21 cellular contexts compared by ENCODE assay signal in the genomic region with DNA sequence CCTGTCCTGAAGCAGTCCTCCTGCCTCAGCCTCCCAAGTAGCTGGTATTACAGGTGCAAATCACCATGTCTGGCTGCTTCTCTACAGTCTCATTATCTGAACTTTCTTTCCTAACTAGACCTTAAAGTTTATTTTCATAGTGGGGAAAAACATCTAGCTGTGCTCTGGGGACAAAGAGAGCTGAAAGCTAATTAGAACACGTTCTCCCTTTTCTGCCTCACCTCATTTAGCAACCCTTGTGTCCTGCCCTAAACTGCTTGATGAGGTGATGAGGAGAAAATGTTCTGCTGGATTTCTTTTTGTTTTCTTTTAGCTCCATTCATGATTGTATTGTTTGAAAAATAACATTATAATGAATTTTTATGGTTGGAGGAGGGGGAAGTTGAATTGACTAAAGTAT.
"Had no signal": no experiment of that assay in that cellular context is flagged by ENCODE, and none has a peak within 500 bp of the region (broad histone marks: within the 10 kb centered on the region; RNA-seq: fewer than 3 reads in every experiment).

No MANE protein-coding gene starts in this region.

- H3K9me3 Mint-ChIP-seq: activated naive CD4-positive, alpha-beta T cell treated with anti-CD3 and anti-CD28 coated beads, Interleukin-2, amount 10 ng/mL, durations not matched to agents 7 days and 5 days; activated T-cell treated with anti-CD3 and anti-CD28 coated beads, Interleukin-2, amount 50 U/mL, for 72 hours; activated T-helper 2 cell treated with anti-CD3 and anti-CD28 coated beads, Interferon-gamma antibody, Interleukin-2, Interleukin-4, amounts not matched to agents 10 μg/mL and 5 μg/mL and 100 μg/mL, durations not matched to agents 14 hours and 24 hours and 36 hours; T-helper 1 cell treated with Interleukin-12 subunit alpha and Interleukin-12 subunit beta and Interleukin-4 antibody, amounts not matched to agents 30 μg/mL and 1 μg/mL, for 36 hours had no signal

- H3K36me3 Mint-ChIP-seq: activated naive CD4-positive, alpha-beta T cell treated with anti-CD3 and anti-CD28 coated beads, Interleukin-2, amount 10 ng/mL, durations not matched to agents 7 days and 5 days; activated naive CD8-positive, alpha-beta T cell treated with anti-CD3 and anti-CD28 coated beads for 36 hours had no signal

- ATAC-seq: activated CD4-positive, CD25-positive, alpha-beta regulatory T cell treated with anti-CD3 and anti-CD28 coated beads, Interleukin-2, amount 50 U/mL, for 24 hours; activated CD8-positive, alpha-beta T cell treated with anti-CD3 and anti-CD28 coated beads for 36 hours; activated T-cell treated with anti-CD3 and anti-CD28 coated beads, Interleukin-2, amount 50 U/mL, for 72 hours had no signal

- H3K4me1 Mint-ChIP-seq: activated naive CD4-positive, alpha-beta T cell treated with anti-CD3 and anti-CD28 coated beads, Interleukin-2, amount 10 ng/mL, durations not matched to agents 7 days and 5 days; activated naive CD8-positive, alpha-beta T cell treated with anti-CD3 and anti-CD28 coated beads for 36 hours had no signal

- H3K4me3 ChIP-seq: breast epithelium, MG63, PC-9 had no signal

- H3K4me3 Mint-ChIP-seq: activated CD8-positive, alpha-beta T cell treated with anti-CD3 and anti-CD28 coated beads for 36 hours; activated naive CD4-positive, alpha-beta T cell treated with anti-CD3 and anti-CD28 coated beads, Interleukin-2, amount 10 ng/mL, durations not matched to agents 7 days and 5 days; activated naive CD8-positive, alpha-beta T cell treated with anti-CD3 and anti-CD28 coated beads for 36 hours; activated T-cell treated with anti-CD3 and anti-CD28 coated beads, Interleukin-2, amount 50 U/mL, for 72 hours; T-helper 1 cell treated with Interleukin-12 subunit alpha and Interleukin-12 subunit beta and Interleukin-4 antibody, amounts not matched to agents 30 μg/mL and 1 μg/mL, for 36 hours had no signal

- H3K9me3 ChIP-seq: breast epithelium had no signal

- H3K27me3 ChIP-seq: breast epithelium, MG63 had no signal

- H3K27ac Mint-ChIP-seq: activated CD8-positive, alpha-beta T cell treated with anti-CD3 and anti-CD28 coated beads for 36 hours; activated naive CD4-positive, alpha-beta T cell treated with anti-CD3 and anti-CD28 coated beads, Interleukin-2, amount 10 ng/mL, durations not matched to agents 7 days and 5 days; activated naive CD8-positive, alpha-beta T cell treated with anti-CD3 and anti-CD28 coated beads for 36 hours; activated T-cell treated with anti-CD3 and anti-CD28 coated beads, Interleukin-2, amount 50 U/mL, for 72 hours; activated T-helper 2 cell treated with anti-CD3 and anti-CD28 coated beads, Interferon-gamma antibody, Interleukin-2, Interleukin-4, amounts not matched to agents 10 μg/mL and 5 μg/mL and 100 μg/mL, durations not matched to agents 14 hours and 24 hours and 36 hours; T-helper 1 cell treated with Interleukin-12 subunit alpha and Interleukin-12 subunit beta and Interleukin-4 antibody, amounts not matched to agents 30 μg/mL and 1 μg/mL, for 36 hours had no signal

- H3K36me3 ChIP-seq: breast epithelium had no signal

- H3K4me2 ChIP-seq: PC-9 had no signal

- H3K27ac ChIP-seq: breast epithelium, PC-9 had no signal

- DNase-seq: activated CD4-positive, alpha-beta T cell treated with anti-CD3 and anti-CD28 coated beads for 4 hours; activated CD8-positive, alpha-beta memory T cell treated with anti-CD3 and anti-CD28 coated beads, Interleukin-2, amount 50 U/mL, for 4 hours; activated CD8-positive, alpha-beta T cell treated with anti-CD3 and anti-CD28 coated beads for 36 hours; activated gamma-delta T cell treated with Interleukin-2 at 50 U/mL for 16 hours; activated naive CD4-positive, alpha-beta T cell treated with anti-CD3 and anti-CD28 coated beads, Interleukin-2, amount 10 ng/mL, durations not matched to agents 7 days and 5 days; activated naive CD8-positive, alpha-beta T cell treated with anti-CD3 and anti-CD28 coated beads for 36 hours; activated T-cell treated with anti-CD3 and anti-CD28 coated beads, Interleukin-2, amount 50 U/mL, for 72 hours; MV-4-11; NCI-H1092 treated with DMSO at 0.1 percent for 48 hours; NCI-H1436 treated with DMSO at 0.1 percent for 48 hours; NCI-H187; NCI-H2081; NCI-H510A treated with DMSO at 0.1 percent for 48 hours; NCI-H69; PC-9; SHP77 treated with DMSO at 0.1 percent for 48 hours had no signal

- H2AFZ ChIP-seq: PC-9 had no signal
